ENCODE assay signal across 1 cellular context in genomic region chr15:68830141-68830540, GRCh38.
TF ChIP-seq lines count a peak whose summit lies in the region.

No MANE protein-coding gene starts in this region.

TF ChIP-seq in GM12878, 131 proteins besides CTCF, POLR2A, EP300 and RAD21 (continued from another document):
- TF ChIP-seq, protein P1, sequence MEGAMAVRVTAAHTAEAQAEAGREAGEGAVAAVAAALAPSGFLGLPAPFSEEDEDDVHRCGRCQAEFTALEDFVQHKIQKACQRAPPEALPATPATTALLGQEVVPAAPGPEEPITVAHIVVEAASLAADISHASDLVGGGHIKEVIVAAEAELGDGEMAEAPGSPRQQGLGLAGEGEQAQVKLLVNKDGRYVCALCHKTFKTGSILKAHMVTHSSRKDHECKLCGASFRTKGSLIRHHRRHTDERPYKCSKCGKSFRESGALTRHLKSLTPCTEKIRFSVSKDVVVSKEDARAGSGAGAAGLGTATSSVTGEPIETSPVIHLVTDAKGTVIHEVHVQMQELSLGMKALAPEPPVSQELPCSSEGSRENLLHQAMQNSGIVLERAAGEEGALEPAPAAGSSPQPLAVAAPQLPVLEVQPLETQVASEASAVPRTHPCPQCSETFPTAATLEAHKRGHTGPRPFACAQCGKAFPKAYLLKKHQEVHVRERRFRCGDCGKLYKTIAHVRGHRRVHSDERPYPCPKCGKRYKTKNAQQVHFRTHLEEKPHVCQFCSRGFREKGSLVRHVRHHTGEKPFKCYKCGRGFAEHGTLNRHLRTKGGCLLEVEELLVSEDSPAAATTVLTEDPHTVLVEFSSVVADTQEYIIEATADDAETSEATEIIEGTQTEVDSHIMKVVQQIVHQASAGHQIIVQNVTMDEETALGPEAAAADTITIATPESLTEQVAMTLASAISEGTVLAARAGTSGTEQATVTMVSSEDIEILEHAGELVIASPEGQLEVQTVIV (IDR thresholded peaks at IDR 0.05; ENCODE audit: borderline replicate concordance, partially characterized antibody): no peak
- no peak for TF ChIP-seq POLR2AphosphoS5 (IDR thresholded peaks at IDR 0.05; ENCODE audit: low read length)
- no peak for TF ChIP-seq RFX5 (IDR thresholded peaks at IDR 0.05; ENCODE audit: low read depth, low read length)
- TF ChIP-seq CEBPB (IDR thresholded peaks at IDR 0.05; ENCODE audit: borderline replicate concordance in 1 of 2, low read depth in 2 of 2, low read length in 2 of 2): no peak
TF ChIP-seq in GM12878: peak in this region for 1.
